ENCODE assay signal across 9 cellular contexts in the genomic region with DNA sequence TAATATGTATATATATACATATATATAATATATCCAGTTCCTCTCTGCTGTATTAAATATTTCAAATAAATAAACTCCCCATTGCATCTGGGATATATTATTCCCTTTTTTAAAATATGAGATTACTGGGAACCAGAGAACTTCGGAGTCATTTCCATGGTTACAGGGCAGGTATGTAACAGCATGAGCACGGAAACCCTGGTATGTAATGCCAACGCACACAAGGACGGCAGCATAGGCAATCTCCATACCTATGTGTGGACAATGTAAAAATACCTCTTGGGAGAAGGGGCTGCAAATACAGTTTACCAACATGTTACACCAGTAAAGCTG.
A peak's percentile ranks its signal among the peaks of the same experiment; 100 is the strongest.
DNase-seq lines count a peak whose midpoint lies in the region; ATAC-seq, FAIRE-seq and TF ChIP-seq lines count a peak whose summit lies in the region.
"Had no signal": no experiment of that assay in that cellular context is flagged by ENCODE, and none has a peak within 500 bp of the region (broad histone marks: within the 10 kb centered on the region; RNA-seq: fewer than 3 reads in every experiment).

No MANE protein-coding gene starts in this region.

- H3K4me1 Mint-ChIP-seq in naive B cell: peaks cover 0 to 9% (median 3%) of the 10 kb centered on the region in 3 donors

- no peak overlapping the region for H3K9ac ChIP-seq in HepG2 (ENCODE audit: insufficient read depth, low read depth, low read length)

- H3K4me1 ChIP-seq in right lobe of liver: no peaks in the 10 kb centered on the region
- H3K4me1 ChIP-seq in HepG2 (ENCODE audit: insufficient read depth, low read length): no peaks in the 10 kb centered on the region
- H3K4me1 ChIP-seq in body of pancreas: no peaks in the 10 kb centered on the region
- no peaks in the 10 kb centered on the region for H3K4me1 ChIP-seq in vagina

- no peaks in the 10 kb centered on the region for H3K36me3 ChIP-seq in right lobe of liver
- H3K36me3 ChIP-seq in HepG2 (replicated peaks in 1 of 2; ENCODE audit: control insufficient read depth in 1 of 2, insufficient read depth in 2 of 2, low read length in 2 of 2): no peaks in the 10 kb centered on the region
- H3K36me3 ChIP-seq in body of pancreas (replicated peaks in 1 of 2; ENCODE audit: insufficient read depth in 1 of 2, low read depth in 2 of 2): no peaks in the 10 kb centered on the region
- no peaks in the 10 kb centered on the region for H3K36me3 ChIP-seq in vagina

- peak overlapping the region in 2 of 3 donors; percentile 3 to 19 for H3K4me3 ChIP-seq in right lobe of liver
- no peak overlapping the region for H3K4me3 ChIP-seq in HepG2 (replicated peaks in 1 of 3; ENCODE audit: insufficient read depth in 1 of 3, low read depth in 2 of 3, low read length in 3 of 3)
- peak overlapping the region in 1 of 2 donors; percentile 13 for H3K4me3 ChIP-seq in body of pancreas
- peak overlapping the region; percentile 42 to 43 for H3K4me3 ChIP-seq in vagina

- peaks cover 0 to 21% of the 10 kb centered on the region in 2 donors for H3K27me3 ChIP-seq in right lobe of liver
- no peaks in the 10 kb centered on the region for H3K27me3 ChIP-seq in HepG2 (ENCODE audit: control insufficient read depth in 1 of 2, insufficient read depth in 2 of 2, low read length in 2 of 2)
- no peaks in the 10 kb centered on the region for H3K27me3 ChIP-seq in body of pancreas
- no peaks in the 10 kb centered on the region for H3K27me3 ChIP-seq in vagina

- intact Hi-C loops in right lobe of liver (cut with DNase I): no loop called here
- intact Hi-C loops in HepG2 (cut with micrococcal nuclease; ENCODE audit: unreplicated experiment): no loop called here
- intact Hi-C loops in body of pancreas (cut with DNase I): no loop called here
- intact Hi-C loops in vagina (cut with DNase I): no loop called here

- H3K79me2 ChIP-seq in HepG2 (ENCODE audit: insufficient read depth, low read length): no peaks in the 10 kb centered on the region

- no peaks in the 10 kb centered on the region for H3K36me3 Mint-ChIP-seq in naive B cell

- FAIRE-seq in HepG2 (lab: Jason Lieb, UNC): no peak

- no TSS peak for BruUV-seq in HepG2 (replicated peaks; lab: Mats Ljungman, UMichigan)

- in situ Hi-C loops in HepG2 (cut with HindIII; ENCODE audit: extremely low pct_ligation_motif_present, low pct_unique_long_range_greater_than_20kb): no loop called here

- no peak for TF ChIP-seq EP300 in HepG2 (IDR thresholded peaks at IDR 0.05; ENCODE audit: low read depth in 2 of 2, low read length in 2 of 2)
- no peak for TF ChIP-seq EP300 in HepG2 (CRISPR knock-in tag; IDR thresholded peaks at IDR 0.05; ENCODE audit: borderline replicate concordance)

- CTCF ChIA-PET in HepG2 (lab: Yijun Ruan, JAX; ENCODE audit: low intra/inter-chr PET ratio, low total read pairs): no interaction called here

- peak overlapping the region; percentile 76 to 96 (median 94) for H3K4me3 Mint-ChIP-seq in naive B cell

- H3K27ac Mint-ChIP-seq in naive B cell: peak overlapping the region in 2 of 6 donors; percentile 8 to 24

- H3K9me3 ChIP-seq in right lobe of liver (no peaks in the 10 kb centered on the region), HepG2 (ENCODE audit: low read length) (no peaks in the 10 kb centered on the region), body of pancreas (no peaks in the 10 kb centered on the region), vagina (no peaks in the 10 kb centered on the region)

- TF ChIP-seq RAD21 in HepG2 (CRISPR knock-in tag; IDR thresholded peaks at IDR 0.05): no peak

- DNase-seq in right lobe of liver (no peak), HepG2 (ENCODE audit: low spot score) (no peak), body of pancreas (no peak), naive B cell (no peak), vagina (ENCODE audit: extremely low spot score in 2 of 2) (no peak), NCI-H1930 (lab: John Stamatoyannopoulos, UW) (no peak), medulla oblongata (ENCODE audit: extremely low spot score) (no peak), NCI-H1417 (lab: John Stamatoyannopoulos, UW) (no peak)
- DNase-seq: Kasumi-1 had no signal

- 35% methylated on average over 4 of the region's 4 CpGs for WGBS in right lobe of liver (ENCODE audit: insufficient coverage, low coverage, low lambda C conversion rate, missing lambda C conversion rate)
- 4% methylated on average over 4 of the region's 4 CpGs for WGBS in HepG2 (ENCODE audit: low lambda C conversion rate)
- 5 to 8% methylated on average over 4 of the region's 4 CpGs for WGBS in body of pancreas, 2 donors

- H3K27me3 Mint-ChIP-seq in naive B cell: no peaks in the 10 kb centered on the region

- TF ChIP-seq CTCF in right lobe of liver (IDR thresholded peaks at IDR 0.05) (no peak), HepG2 (CRISPR knock-in tag; IDR thresholded peaks at IDR 0.05) (no peak), body of pancreas (IDR thresholded peaks at IDR 0.05) (peak in 2 of 7 experiments; percentile 9 to 47), vagina (IDR thresholded peaks at IDR 0.05) (no peak)

- H3K27ac ChIP-seq in right lobe of liver (no peak overlapping the region), HepG2 (ENCODE audit: extremely low read length, insufficient read depth, low read length) (no peak overlapping the region), body of pancreas (no peak overlapping the region), vagina (no peak overlapping the region)

- no peak overlapping the region for H3K4me2 ChIP-seq in HepG2 (ENCODE audit: low read depth, low read length)

- no peak overlapping the region for H2AFZ ChIP-seq in HepG2 (ENCODE audit: low read length)

- peaks cover 0 to 3% (median 0%) of the 10 kb centered on the region in 7 donors for H3K9me3 Mint-ChIP-seq in naive B cell

- no peak for TF ChIP-seq POLR2A in right lobe of liver (IDR thresholded peaks at IDR 0.05)
- no peak for TF ChIP-seq POLR2A in HepG2 (IDR thresholded peaks at IDR 0.05; ENCODE audit: insufficient read depth in 1 of 2, low read depth in 2 of 2, low read length in 2 of 2)
- no peak for TF ChIP-seq POLR2A in body of pancreas (IDR thresholded peaks at IDR 0.05)
- no peak for TF ChIP-seq POLR2A in vagina (IDR thresholded peaks at IDR 0.05)

- ATAC-seq in right lobe of liver: no peak
- ATAC-seq in HepG2: no peak
- ATAC-seq in body of pancreas: peak; percentile 48
- ATAC-seq in naive B cell (ENCODE audit: low read depth in 2 of 2): no peak

- no peaks in the 10 kb centered on the region for H4K20me1 ChIP-seq in HepG2 (ENCODE audit: insufficient read depth, low read length)

- POLR2A ChIA-PET in HepG2 (lab: Yijun Ruan, JAX): no interaction called here

TF ChIP-seq in HepG2, 621 proteins besides CTCF, POLR2A, EP300 and RAD21 (continues in another document):
- TF ChIP-seq, protein P1, sequence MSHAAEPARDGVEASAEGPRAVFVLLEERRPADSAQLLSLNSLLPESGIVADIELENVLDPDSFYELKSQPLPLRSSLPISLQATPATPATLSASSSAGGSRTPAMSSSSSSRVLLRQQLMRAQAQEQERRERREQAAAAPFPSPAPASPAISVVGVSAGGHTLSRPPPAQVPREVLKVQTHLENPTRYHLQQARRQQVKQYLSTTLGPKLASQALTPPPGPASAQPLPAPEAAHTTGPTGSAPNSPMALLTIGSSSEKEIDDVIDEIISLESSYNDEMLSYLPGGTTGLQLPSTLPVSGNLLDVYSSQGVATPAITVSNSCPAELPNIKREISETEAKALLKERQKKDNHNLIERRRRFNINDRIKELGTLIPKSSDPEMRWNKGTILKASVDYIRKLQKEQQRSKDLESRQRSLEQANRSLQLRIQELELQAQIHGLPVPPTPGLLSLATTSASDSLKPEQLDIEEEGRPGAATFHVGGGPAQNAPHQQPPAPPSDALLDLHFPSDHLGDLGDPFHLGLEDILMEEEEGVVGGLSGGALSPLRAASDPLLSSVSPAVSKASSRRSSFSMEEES (CRISPR knock-in tag; IDR thresholded peaks at IDR 0.05): no peak
- TF ChIP-seq KDM6A (CRISPR knock-in tag; IDR thresholded peaks at IDR 0.05; ENCODE audit: low read depth): no peak
- TF ChIP-seq, protein P2, sequence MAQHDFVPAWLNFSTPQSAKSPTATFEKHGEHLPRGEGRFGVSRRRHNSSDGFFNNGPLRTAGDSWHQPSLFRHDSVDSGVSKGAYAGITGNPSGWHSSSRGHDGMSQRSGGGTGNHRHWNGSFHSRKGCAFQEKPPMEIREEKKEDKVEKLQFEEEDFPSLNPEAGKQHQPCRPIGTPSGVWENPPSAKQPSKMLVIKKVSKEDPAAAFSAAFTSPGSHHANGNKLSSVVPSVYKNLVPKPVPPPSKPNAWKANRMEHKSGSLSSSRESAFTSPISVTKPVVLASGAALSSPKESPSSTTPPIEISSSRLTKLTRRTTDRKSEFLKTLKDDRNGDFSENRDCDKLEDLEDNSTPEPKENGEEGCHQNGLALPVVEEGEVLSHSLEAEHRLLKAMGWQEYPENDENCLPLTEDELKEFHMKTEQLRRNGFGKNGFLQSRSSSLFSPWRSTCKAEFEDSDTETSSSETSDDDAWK (CRISPR knock-in tag; IDR thresholded peaks at IDR 0.05): no peak
- TF ChIP-seq, protein P3, sequence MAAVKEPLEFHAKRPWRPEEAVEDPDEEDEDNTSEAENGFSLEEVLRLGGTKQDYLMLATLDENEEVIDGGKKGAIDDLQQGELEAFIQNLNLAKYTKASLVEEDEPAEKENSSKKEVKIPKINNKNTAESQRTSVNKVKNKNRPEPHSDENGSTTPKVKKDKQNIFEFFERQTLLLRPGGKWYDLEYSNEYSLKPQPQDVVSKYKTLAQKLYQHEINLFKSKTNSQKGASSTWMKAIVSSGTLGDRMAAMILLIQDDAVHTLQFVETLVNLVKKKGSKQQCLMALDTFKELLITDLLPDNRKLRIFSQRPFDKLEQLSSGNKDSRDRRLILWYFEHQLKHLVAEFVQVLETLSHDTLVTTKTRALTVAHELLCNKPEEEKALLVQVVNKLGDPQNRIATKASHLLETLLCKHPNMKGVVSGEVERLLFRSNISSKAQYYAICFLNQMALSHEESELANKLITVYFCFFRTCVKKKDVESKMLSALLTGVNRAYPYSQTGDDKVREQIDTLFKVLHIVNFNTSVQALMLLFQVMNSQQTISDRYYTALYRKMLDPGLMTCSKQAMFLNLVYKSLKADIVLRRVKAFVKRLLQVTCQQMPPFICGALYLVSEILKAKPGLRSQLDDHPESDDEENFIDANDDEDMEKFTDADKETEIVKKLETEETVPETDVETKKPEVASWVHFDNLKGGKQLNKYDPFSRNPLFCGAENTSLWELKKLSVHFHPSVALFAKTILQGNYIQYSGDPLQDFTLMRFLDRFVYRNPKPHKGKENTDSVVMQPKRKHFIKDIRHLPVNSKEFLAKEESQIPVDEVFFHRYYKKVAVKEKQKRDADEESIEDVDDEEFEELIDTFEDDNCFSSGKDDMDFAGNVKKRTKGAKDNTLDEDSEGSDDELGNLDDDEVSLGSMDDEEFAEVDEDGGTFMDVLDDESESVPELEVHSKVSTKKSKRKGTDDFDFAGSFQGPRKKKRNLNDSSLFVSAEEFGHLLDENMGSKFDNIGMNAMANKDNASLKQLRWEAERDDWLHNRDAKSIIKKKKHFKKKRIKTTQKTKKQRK (IDR thresholded peaks at IDR 0.05; ENCODE audit: low read length): no peak
- TF ChIP-seq, protein P4, sequence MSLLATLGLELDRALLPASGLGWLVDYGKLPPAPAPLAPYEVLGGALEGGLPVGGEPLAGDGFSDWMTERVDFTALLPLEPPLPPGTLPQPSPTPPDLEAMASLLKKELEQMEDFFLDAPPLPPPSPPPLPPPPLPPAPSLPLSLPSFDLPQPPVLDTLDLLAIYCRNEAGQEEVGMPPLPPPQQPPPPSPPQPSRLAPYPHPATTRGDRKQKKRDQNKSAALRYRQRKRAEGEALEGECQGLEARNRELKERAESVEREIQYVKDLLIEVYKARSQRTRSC (CRISPR knock-in tag; IDR thresholded peaks at IDR 0.05; ENCODE audit: low read depth): no peak

Comparison
In these comparisons a context has a peak if more than half of its experiments do, and no peak if none do; other contexts are left out.
1. H3K4me3 ChIP-seq: peak in right lobe of liver (2 of 3) and vagina (2 of 2); none in HepG2 (0 of 3).